ENCODE assay signal across 19 cellular contexts in the genomic region with DNA sequence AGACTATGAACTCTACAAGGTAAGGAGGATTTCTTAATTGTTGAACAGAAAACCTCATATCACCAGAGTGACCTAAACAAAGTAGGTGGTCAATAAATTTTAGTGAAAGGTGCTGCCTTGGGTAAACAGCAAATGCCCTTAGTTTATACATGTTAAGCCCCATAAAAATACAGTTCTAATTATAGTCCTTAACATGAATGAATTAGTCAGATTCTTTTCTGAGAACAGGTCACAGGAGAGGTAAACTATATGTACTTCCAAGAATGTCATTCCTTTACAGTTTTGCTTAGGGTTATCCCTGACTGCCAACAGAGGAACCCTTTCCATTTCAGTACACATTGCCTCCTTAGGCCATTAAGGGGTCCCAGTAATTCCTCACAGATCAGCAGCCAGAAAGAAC.
"Had no signal": no experiment of that assay in that cellular context is flagged by ENCODE, and none has a peak within 500 bp of the region (broad histone marks: within the 10 kb centered on the region; RNA-seq: fewer than 3 reads in every experiment).

No MANE protein-coding gene starts in this region.

- H3K9me3 ChIP-seq: gastroesophageal sphincter, prostate gland, sigmoid colon, suprapubic skin, thyroid gland, upper lobe of left lung, uterus had no signal

- H3K36me3 Mint-ChIP-seq: immature natural killer cell; natural killer cell treated with Interleukin-12 subunit alpha and Interleukin-12 subunit beta and Interleukin-15 and Interleukin-18, amount 100 ng/mL, for 72 hours had no signal

- H3K36me3 ChIP-seq: prostate gland, thyroid gland, uterus had no signal

- DNase-seq: effector memory CD4-positive, alpha-beta T cell; glutamatergic neuron; immature natural killer cell; kidney; left cardiac atrium; mesendoderm; sigmoid colon; small intestine; stimulated activated CD4-positive, alpha-beta T cell treated with anti-CD3 and anti-CD28 coated beads, Interleukin-12 subunit alpha, Interleukin-12 subunit beta, amount 100 ng/mL, for 4 hours; stimulated activated naive CD4-positive, alpha-beta T cell treated with Interleukin-2 at 50 U/mL for 16 hours; thyroid gland; upper lobe of left lung; uterus had no signal

- H3K27ac ChIP-seq: parathyroid adenoma, prostate gland, suprapubic skin, thyroid gland, upper lobe of left lung had no signal

- H3K27me3 Mint-ChIP-seq: natural killer cell treated with Interleukin-12 subunit alpha and Interleukin-12 subunit beta and Interleukin-15 and Interleukin-18, amount 100 ng/mL, for 72 hours had no signal

- ATAC-seq: esophagus mucosa; gastroesophageal sphincter; left cardiac atrium; natural killer cell treated with Interleukin-12 subunit alpha and Interleukin-12 subunit beta and Interleukin-15 and Interleukin-18, amount 100 ng/mL, for 72 hours had no signal

- H3K4me3 ChIP-seq: gastroesophageal sphincter, prostate gland, sigmoid colon, suprapubic skin, thyroid gland, upper lobe of left lung, uterus had no signal

- H3K9ac ChIP-seq: parathyroid adenoma had no signal

- H3K4me1 ChIP-seq: parathyroid adenoma, suprapubic skin, thyroid gland, uterus had no signal

- H3K4me1 Mint-ChIP-seq: immature natural killer cell had no signal

- H3K9me3 Mint-ChIP-seq: immature natural killer cell; natural killer cell treated with Interleukin-12 subunit alpha and Interleukin-12 subunit beta and Interleukin-15 and Interleukin-18, amount 100 ng/mL, for 72 hours had no signal

- H3K27ac Mint-ChIP-seq: immature natural killer cell; natural killer cell treated with Interleukin-12 subunit alpha and Interleukin-12 subunit beta and Interleukin-15 and Interleukin-18, amount 100 ng/mL, for 72 hours had no signal

- H3K27me3 ChIP-seq: gastroesophageal sphincter, sigmoid colon, suprapubic skin, thyroid gland, upper lobe of left lung, uterus had no signal

- H3K4me3 Mint-ChIP-seq: immature natural killer cell; natural killer cell treated with Interleukin-12 subunit alpha and Interleukin-12 subunit beta and Interleukin-15 and Interleukin-18, amount 100 ng/mL, for 72 hours had no signal
